Comparison of ENCODE assay signal across 25 cellular contexts in genomic region chr7:30865821-30866220, GRCh38.
"Had no signal": no experiment of that assay in that cellular context is flagged by ENCODE, and none has a peak within 500 bp of the region (broad histone marks: within the 10 kb centered on the region; RNA-seq: fewer than 3 reads in every experiment).

No MANE protein-coding gene starts in this region.

- H3K9me3 ChIP-seq: heart left ventricle, lower lobe of right lung, testis, uterus had no signal

- DNase-seq: activated B cell treated with CpG ODN at 0.5 μM for 24 hours; activated CD4-positive, alpha-beta T cell treated with anti-CD3 and anti-CD28 coated beads, Interleukin-2, amount 50 U/mL, for 1 hour; activated CD8-positive, alpha-beta T cell treated with anti-CD3 and anti-CD28 coated beads for 36 hours; activated gamma-delta T cell treated with Interleukin-2 at 50 U/mL for 16 hours; activated naive CD4-positive, alpha-beta T cell treated with anti-CD3 and anti-CD28 coated beads, Interleukin-2, amount 50 U/mL, for 16 hours; activated T-cell treated with anti-CD3 and anti-CD28 coated beads, Interleukin-2, amount 50 U/mL, for 4 hours; amniotic stem cell; central memory CD4-positive, alpha-beta T cell; endodermal cell; foreskin keratinocyte; hypothalamus; immature natural killer cell; lower lobe of right lung; mesenchymal stem cell; natural killer cell; stimulated activated CD4-positive, alpha-beta T cell treated with anti-CD3 and anti-CD28 coated beads, Interleukin-12 subunit alpha, Interleukin-12 subunit beta, amount 100 ng/mL, for 4 hours; stimulated activated CD4-positive, alpha-beta T cell treated with anti-CD3 and anti-CD28 coated beads, Interleukin-4, amount 100 ng/mL, for 1 hour; stimulated activated naive CD8-positive, alpha-beta T cell treated with anti-CD3 and anti-CD28 coated beads, Interleukin-15, Interleukin-2, amounts not matched to agents 100 U/mL and 50 U/mL, for 24 hours; testis; trophoblast cell; uterus had no signal

- H3K4me2 ChIP-seq: neural progenitor cell had no signal

- H3K4me3 ChIP-seq: heart left ventricle, lower lobe of right lung, neural progenitor cell, skin epidermis, testis, uterus had no signal

- H3K4me1 ChIP-seq: foreskin keratinocyte, uterus had no signal

- H3K9ac ChIP-seq: neural progenitor cell had no signal

- H3K27me3 ChIP-seq: foreskin keratinocyte, heart left ventricle, neural progenitor cell, testis, uterus had no signal

- H3K36me3 ChIP-seq: neural progenitor cell, uterus had no signal

- FAIRE-seq: kidney had no signal

- H3K27ac ChIP-seq: foreskin keratinocyte, lower lobe of right lung, neural progenitor cell, testis, uterus had no signal
